In the genomic region with DNA sequence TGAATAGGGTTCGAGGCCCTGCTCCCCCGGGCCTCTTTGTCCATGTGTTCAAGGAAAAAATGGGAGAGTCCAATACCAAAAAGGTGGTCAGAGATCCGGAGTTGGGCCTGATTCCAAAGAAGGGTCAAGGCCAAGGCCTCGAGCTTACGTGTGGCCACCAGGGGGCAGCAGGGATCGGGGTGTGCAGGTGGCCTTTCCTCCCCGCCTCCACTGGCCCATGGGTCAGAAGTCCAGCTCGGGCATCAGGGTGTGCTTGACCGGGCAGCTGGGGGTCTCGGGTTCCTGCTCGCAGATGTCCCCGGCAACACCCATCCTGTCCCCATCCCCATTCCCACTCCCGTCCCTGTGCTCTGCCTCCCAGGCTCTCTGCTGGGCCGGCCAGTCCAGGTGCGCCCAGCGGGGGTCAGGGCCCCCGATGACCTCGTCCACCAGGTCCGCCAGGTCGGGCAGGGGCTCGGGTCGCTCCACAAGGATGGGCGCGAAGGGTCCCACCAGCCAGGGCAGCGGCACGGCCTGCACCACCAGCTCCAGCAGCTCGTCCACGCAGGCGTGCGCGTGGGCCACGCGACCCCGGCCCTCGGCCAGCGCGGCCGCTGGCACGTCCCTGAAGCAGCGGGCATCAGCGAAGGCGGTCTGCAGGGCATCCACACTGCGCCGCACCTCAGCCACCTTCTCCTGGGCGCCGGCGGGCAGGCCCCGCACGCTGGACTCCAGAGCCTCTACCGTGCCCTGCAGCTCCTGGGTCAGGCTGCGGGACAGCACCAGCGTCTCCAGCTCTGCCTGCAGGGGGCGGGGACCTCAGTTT, we compare ENCODE assay signal across 8 cellular contexts. TPM values are rescaled to one million over a fixed set of nuclear protein-coding genes. Genes with fewer than 3 reads are reported as not detected.
A peak's percentile ranks its signal among the peaks of the same experiment; 100 is the strongest.
DNase-seq lines count a peak whose midpoint lies in the region; ATAC-seq and TF ChIP-seq lines count a peak whose summit lies in the region.

No MANE protein-coding gene starts in this region.

- H3K4me2 ChIP-seq in DOHH2 (ENCODE audit: low read length): no peak overlapping the region

- no peak overlapping the region for H3K27ac Mint-ChIP-seq in glutamatergic neuron (ENCODE audit: unreplicated experiment)

- DNase-seq in HT-29 (ENCODE audit: low spot score) (peak; percentile 27), WERI-Rb-1 (peak; percentile 68), glutamatergic neuron (peak; percentile 74), NCI-H446 (lab: John Stamatoyannopoulos, UW) (no peak)
- peak; percentile 44 for DNase-seq in stimulated activated CD4-positive, alpha-beta T cell treated with anti-CD3 and anti-CD28 coated beads, Interleukin-15, amount 100 ng/mL, for 24 hours

- H3K27me3 ChIP-seq in DOHH2 (ENCODE audit: control insufficient read depth, low read length): no peaks in the 10 kb centered on the region
- H3K27me3 ChIP-seq in WERI-Rb-1 (ENCODE audit: insufficient read depth, low read depth, severe bottlenecking): no peaks in the 10 kb centered on the region

- no peak overlapping the region for H3K4me3 Mint-ChIP-seq in glutamatergic neuron (ENCODE audit: unreplicated experiment)

- H3K27me3 Mint-ChIP-seq in glutamatergic neuron (ENCODE audit: unreplicated experiment): peaks cover 8% of the 10 kb centered on the region

- no peaks in the 10 kb centered on the region for H4K20me1 ChIP-seq in DOHH2 (ENCODE audit: control insufficient read depth, insufficient read depth, low read depth, low read length)

- no peaks in the 10 kb centered on the region for H3K9me3 ChIP-seq in DOHH2 (ENCODE audit: control insufficient read depth, insufficient read depth, low read length)
- H3K9me3 ChIP-seq in WERI-Rb-1 (ENCODE audit: severe bottlenecking): peaks cover 2% of the 10 kb centered on the region

- ATAC-seq in HG03520 (IDR thresholded peaks at IDR 0.05; ENCODE audit: unreplicated experiment) (no peak), HG02610 (IDR thresholded peaks at IDR 0.05; ENCODE audit: unreplicated experiment) (no peak)

- TF ChIP-seq CTCF in DOHH2 (IDR thresholded peaks at IDR 0.05; ENCODE audit: low read depth, low read length, poor library complexity, severe bottlenecking): peak; percentile 83
- peak; percentile 97 for TF ChIP-seq CTCF in WERI-Rb-1 (IDR thresholded peaks at IDR 0.05; ENCODE audit: low read depth, low read length)
- TF ChIP-seq CTCF in glutamatergic neuron (IDR thresholded peaks at IDR 0.05; ENCODE audit: partially characterized antibody, unreplicated experiment): peak; percentile 87

- no peaks in the 10 kb centered on the region for H3K36me3 Mint-ChIP-seq in glutamatergic neuron (ENCODE audit: unreplicated experiment)

- H3K9me3 Mint-ChIP-seq in glutamatergic neuron (ENCODE audit: unreplicated experiment): peaks cover 3% of the 10 kb centered on the region

- no peaks in the 10 kb centered on the region for H3K79me2 ChIP-seq in DOHH2 (ENCODE audit: control insufficient read depth, low read length)

- H3K36me3 ChIP-seq in DOHH2 (ENCODE audit: control insufficient read depth, low read length) (no peaks in the 10 kb centered on the region), WERI-Rb-1 (no peaks in the 10 kb centered on the region; the same call in 1 of the 2 replicates)

- H3K4me1 ChIP-seq in DOHH2 (ENCODE audit: control insufficient read depth, low read length): no peaks in the 10 kb centered on the region

- no peaks in the 10 kb centered on the region for H3K9me2 ChIP-seq in DOHH2 (replicated peaks; ENCODE audit: control insufficient read depth, low read length)

- H3K4me1 Mint-ChIP-seq in glutamatergic neuron (ENCODE audit: low read depth, unreplicated experiment): no peaks in the 10 kb centered on the region

- H3K27ac ChIP-seq in DOHH2 (ENCODE audit: low read depth, low read length) (no peak overlapping the region), WERI-Rb-1 (no peak overlapping the region)

- H3K4me3 ChIP-seq in DOHH2 (ENCODE audit: low read length): no peak overlapping the region
- no peak overlapping the region for H3K4me3 ChIP-seq in WERI-Rb-1 (ENCODE audit: low read depth, low read length)

- no peaks in the 10 kb centered on the region for H3F3A ChIP-seq in DOHH2 (ENCODE audit: control insufficient read depth, insufficient read depth)

RNA-seq across cellular contexts. Expression of a gene that starts 5.2 kb away (rescaled TPM):
- 8.5 TPM in 2 replicates for total RNA-seq in HT-29 (2014; rRNA removed; shearing (Covaris generic))
- total RNA-seq in glutamatergic neuron (ENCODE audit: unreplicated experiment): 0.27 TPM

RNA-seq across cellular contexts. Expression of a gene that starts 11.5 kb away (rescaled TPM):
- total RNA-seq in HT-29 (2014; rRNA removed; shearing (Covaris generic)): 0.86 and 4.5 TPM in 2 replicates
- total RNA-seq in glutamatergic neuron (ENCODE audit: unreplicated experiment): 0.54 TPM

RNA-seq across cellular contexts. Expression of a gene that starts 16.3 kb away (rescaled TPM):
- total RNA-seq in HT-29 (2014; rRNA removed; shearing (Covaris generic)): 16.1 and 19.1 TPM in 2 replicates
- 1.0 TPM for total RNA-seq in glutamatergic neuron (ENCODE audit: unreplicated experiment)

RNA-seq across cellular contexts. Expression of a gene that starts 36.0 kb away (rescaled TPM):
- 0.70 and 0.84 TPM in 2 replicates for total RNA-seq in HT-29 (2014; rRNA removed; shearing (Covaris generic))
- 234 TPM for total RNA-seq in glutamatergic neuron (ENCODE audit: unreplicated experiment)

RNA-seq across cellular contexts. Expression of a gene that starts 51.4 kb away (rescaled TPM):
- total RNA-seq in HT-29 (2014; rRNA removed; shearing (Covaris generic)): 56.1 and 67.0 TPM in 2 replicates
- total RNA-seq in glutamatergic neuron (ENCODE audit: unreplicated experiment): 118 TPM

Comparison
In these comparisons a context has a peak if more than half of its experiments do, and no peak if none do; other contexts are left out.
1. DNase-seq: peak in HT-29 (single experiment), WERI-Rb-1 (single experiment), glutamatergic neuron (single experiment) and stimulated activated CD4-positive, alpha-beta T cell treated with anti-CD3 and anti-CD28 coated beads, Interleukin-15, amount 100 ng/mL, for 24 hours (single experiment); none in NCI-H446 (0 of 2).
2. Peak in every context shown above with its lines, with median percentiles within 50 percentile points of each other: CTCF ChIP-seq.